Comparison of ENCODE assay signal across 21 cellular contexts in the genomic region with DNA sequence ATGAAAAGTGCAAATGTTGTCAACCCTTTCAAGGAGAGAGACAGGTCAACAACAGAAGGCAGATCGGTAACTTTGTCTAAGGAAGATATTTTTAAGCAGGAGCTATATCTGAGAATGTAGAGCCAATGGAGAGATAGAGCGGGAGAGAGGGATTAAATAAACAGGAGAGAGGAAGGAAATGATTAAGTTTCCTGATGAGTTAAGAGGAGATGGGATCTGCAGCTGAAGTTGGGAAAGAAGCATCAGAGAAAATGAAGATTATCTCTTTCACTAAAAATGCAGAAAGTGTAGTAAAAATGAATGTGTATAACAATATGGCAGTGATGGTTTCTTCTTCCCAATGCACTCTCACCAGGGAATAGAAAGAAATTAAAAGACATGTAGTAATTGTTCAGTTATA.
"Had no signal": no experiment of that assay in that cellular context is flagged by ENCODE, and none has a peak within 500 bp of the region (broad histone marks: within the 10 kb centered on the region; RNA-seq: fewer than 3 reads in every experiment).

No MANE protein-coding gene starts in this region.

- H3K27me3 ChIP-seq: SJSA1 had no signal

- H3K4me3 ChIP-seq: SJSA1, SK-N-MC had no signal

- H3K27ac ChIP-seq: HL-60, SJSA1, SK-N-MC had no signal

- H3K9me3 ChIP-seq: SJSA1 had no signal

- H3K36me3 ChIP-seq: SJSA1 had no signal

- DNase-seq: KBM-7, MV-4-11, NCI-H1092, NCI-H1417 treated with DMSO at 0.1 percent for 48 hours, NCI-H146, NCI-H1694 treated with DMSO at 0.1 percent for 48 hours, NCI-H1930, NCI-H2081, NCI-H2171, NCI-H226, NCI-H446, NCI-H510A, NCI-H524 treated with DMSO at 0.1 percent for 48 hours, NCI-H69, NCI-H774, Right ventricle myocardium superior, RPMI8226, SIG-M5 had no signal
